Comparison of ENCODE assay signal across 8 cellular contexts in genomic region chr12:103771466-103771865, GRCh38.
DNase-seq lines count a peak whose midpoint lies in the region; ATAC-seq, FAIRE-seq and TF ChIP-seq lines count a peak whose summit lies in the region.

No MANE protein-coding gene starts in this region.

- peak; percentile 79 for TF ChIP-seq RAD21 in HepG2 (CRISPR knock-in tag; IDR thresholded peaks at IDR 0.05)

- no peaks in the 10 kb centered on the region for H3K27me3 Mint-ChIP-seq in Caco-2 (ENCODE audit: insufficient read depth, unreplicated experiment)

- peaks cover 11% of the 10 kb centered on the region for H3K36me3 Mint-ChIP-seq in Caco-2 (ENCODE audit: insufficient read depth, unreplicated experiment)

- no peaks in the 10 kb centered on the region for H3K9me3 Mint-ChIP-seq in Caco-2 (ENCODE audit: unreplicated experiment)

- no peak overlapping the region for H3K27ac ChIP-seq in breast epithelium
- no peak overlapping the region for H3K27ac ChIP-seq in HepG2 (ENCODE audit: extremely low read length, insufficient read depth, low read length)

- peak; percentile 34 for FAIRE-seq in HepG2 (lab: Jason Lieb, UNC)

- peak; percentile 50 to 66 for DNase-seq in Caco-2
- peak; percentile 37 for DNase-seq in HT-29 (ENCODE audit: low spot score)
- no peak for DNase-seq in breast epithelium (ENCODE audit: low spot score in 2 of 2)
- DNase-seq in HepG2 (ENCODE audit: low spot score), result peak; percentile 42
- no peak for DNase-seq in GOT3 (lab: John Stamatoyannopoulos, UW)
- no peak for DNase-seq in activated gamma-delta T cell (lab: John Stamatoyannopoulos, UW)

- no peak overlapping the region for H3K27ac Mint-ChIP-seq in Caco-2 (ENCODE audit: unreplicated experiment)

- ATAC-seq in HepG2 (peak; percentile 92), HG03439 (IDR thresholded peaks at IDR 0.05; ENCODE audit: unreplicated experiment) (no peak), HG03175 (IDR thresholded peaks at IDR 0.05; ENCODE audit: unreplicated experiment) (no peak)

- no peak overlapping the region for H3K4me3 Mint-ChIP-seq in Caco-2 (ENCODE audit: unreplicated experiment)

- H3K9me3 ChIP-seq in Caco-2, result no peaks in the 10 kb centered on the region
- no peaks in the 10 kb centered on the region for H3K9me3 ChIP-seq in breast epithelium
- no peaks in the 10 kb centered on the region for H3K9me3 ChIP-seq in HepG2 (ENCODE audit: low read length)

- intact Hi-C loops in Caco-2 (cut with micrococcal nuclease; ENCODE audit: unreplicated experiment), result loop anchor here (1.0 kb wide), 1 partner anchor 99 kb away; no protein-coding TSS in a partner anchor
- intact Hi-C loops in breast epithelium (cut with DNase I; ENCODE audit: low total_unique reads), result no loop called here
- intact Hi-C loops in HepG2 (cut with micrococcal nuclease; ENCODE audit: unreplicated experiment), result loop anchor here (1.0 to 10.0 kb wide), 2 partner anchors 99 to 163 kb away; partner anchors contain the start of gene HSP90B1

- no peak overlapping the region for H3K4me3 ChIP-seq in Caco-2 (ENCODE audit: low read depth, low read length)
- H3K4me3 ChIP-seq in breast epithelium, result no peak overlapping the region
- no peak overlapping the region for H3K4me3 ChIP-seq in HepG2 (replicated peaks in 1 of 3; ENCODE audit: insufficient read depth in 1 of 3, low read depth in 2 of 3, low read length in 3 of 3)

- BruUV-seq in Caco-2 (replicated peaks; lab: Mats Ljungman, UMichigan), result no TSS peak
- no TSS peak for BruUV-seq in HepG2 (replicated peaks; lab: Mats Ljungman, UMichigan)

- H3K27me3 ChIP-seq in Caco-2 (replicated peaks; ENCODE audit: control insufficient read depth, insufficient read depth, low read length) (no peaks in the 10 kb centered on the region), breast epithelium (no peaks in the 10 kb centered on the region), HepG2 (ENCODE audit: control insufficient read depth in 1 of 2, insufficient read depth in 2 of 2, low read length in 2 of 2) (no peaks in the 10 kb centered on the region)

- no peak overlapping the region for H3K9ac ChIP-seq in HepG2 (ENCODE audit: insufficient read depth, low read depth, low read length)

- CTCF ChIA-PET in Caco-2 (lab: Charles Lee) (interaction anchor here (0.6 to 1.0 kb wide), 4 partner anchors 9 to 159 kb away, joined by 3 to 5 read pairs (median 4); partner anchors contain the start of gene HSP90B1), HepG2 (lab: Yijun Ruan, JAX; ENCODE audit: low intra/inter-chr PET ratio, low total read pairs) (interaction anchor here (1.7 kb wide), 1 partner anchor 99 kb away, joined by 7 read pairs; no protein-coding TSS in a partner anchor)

- H3K36me3 ChIP-seq in Caco-2 (ENCODE audit: control insufficient read depth, insufficient read depth, low read length), result no peaks in the 10 kb centered on the region
- no peaks in the 10 kb centered on the region for H3K36me3 ChIP-seq in breast epithelium
- peaks cover 0 to 6% of the 10 kb centered on the region in 2 experiments; a peak in 2 of 5 replicates for H3K36me3 ChIP-seq in HepG2 (replicated peaks in 1 of 2; ENCODE audit: control insufficient read depth in 1 of 2, insufficient read depth in 2 of 2, low read length in 2 of 2)

- TF ChIP-seq EP300 in HepG2 (IDR thresholded peaks at IDR 0.05; ENCODE audit: low read depth in 2 of 2, low read length in 2 of 2) (no peak), HepG2 (CRISPR knock-in tag; IDR thresholded peaks at IDR 0.05; ENCODE audit: borderline replicate concordance) (no peak)

- TF ChIP-seq POLR2A in breast epithelium (IDR thresholded peaks at IDR 0.05) (no peak), HepG2 (IDR thresholded peaks at IDR 0.05; ENCODE audit: insufficient read depth in 1 of 2, low read depth in 2 of 2, low read length in 2 of 2) (no peak)

- TF ChIP-seq CTCF in Caco-2 (IDR thresholded peaks at IDR 0.05; ENCODE audit: insufficient read depth in 1 of 2, low read depth in 1 of 2, low read length in 1 of 2, severe bottlenecking in 1 of 2, unreplicated experiment in 1 of 2), result peak; percentile 43 to 73
- TF ChIP-seq CTCF in breast epithelium (IDR thresholded peaks at IDR 0.05), result peak in 2 of 3 donors; percentile 18 to 22
- TF ChIP-seq CTCF in HepG2 (CRISPR knock-in tag; IDR thresholded peaks at IDR 0.05), result peak; percentile 79

- H3K4me1 ChIP-seq in Caco-2 (no peaks in the 10 kb centered on the region), breast epithelium (no peaks in the 10 kb centered on the region), HepG2 (ENCODE audit: insufficient read depth, low read length) (peaks cover 9% of the 10 kb centered on the region; the same call in 1 of the 2 replicates)

- 52% methylated on average over 3 of the region's 3 CpGs for WGBS in HepG2 (ENCODE audit: low lambda C conversion rate)

- no peak overlapping the region for H3K4me2 ChIP-seq in HepG2 (ENCODE audit: low read depth, low read length)

- POLR2A ChIA-PET in Caco-2 (lab: Charles Lee), result no interaction called here
- POLR2A ChIA-PET in HepG2 (lab: Yijun Ruan, JAX), result no interaction called here

- H2AFZ ChIP-seq in HepG2 (ENCODE audit: low read length), result no peak overlapping the region

- H3K79me2 ChIP-seq in HepG2 (ENCODE audit: insufficient read depth, low read length), result no peaks in the 10 kb centered on the region

- H4K20me1 ChIP-seq in HepG2 (ENCODE audit: insufficient read depth, low read length), result no peaks in the 10 kb centered on the region

- peaks cover 7% of the 10 kb centered on the region for H3K4me1 Mint-ChIP-seq in Caco-2 (ENCODE audit: low read depth, unreplicated experiment)

- in situ Hi-C loops in HepG2 (cut with HindIII; ENCODE audit: extremely low pct_ligation_motif_present, low pct_unique_long_range_greater_than_20kb), result loop anchor here (10.0 kb wide), 1 partner anchor 93 kb away; no protein-coding TSS in a partner anchor

TF ChIP-seq in HepG2, 621 proteins besides CTCF, POLR2A, EP300 and RAD21:
- TF ChIP-seq ZC3H13 (CRISPR knock-in tag; IDR thresholded peaks at IDR 0.05), result no peak
- peak; percentile 68 for TF ChIP-seq SMC3 (IDR thresholded peaks at IDR 0.05; ENCODE audit: low read length)
- TF ChIP-seq SALL1 (CRISPR knock-in tag; IDR thresholded peaks at IDR 0.05), result 0 out of 2 replicates have a peak, but pooled peaks have one; percentile 23
- TF ChIP-seq ZBTB1 (CRISPR knock-in tag; IDR thresholded peaks at IDR 0.05; ENCODE audit: borderline replicate concordance), result no peak
- no peak for TF ChIP-seq RARA (CRISPR knock-in tag; IDR thresholded peaks at IDR 0.05)
- TF ChIP-seq STAG1 (CRISPR knock-in tag; IDR thresholded peaks at IDR 0.05), result peak; percentile 88
- no peak for TF ChIP-seq HINFP (CRISPR knock-in tag; IDR thresholded peaks at IDR 0.05; ENCODE audit: low read depth)
- TF ChIP-seq KDM1A (CRISPR knock-in tag; IDR thresholded peaks at IDR 0.05), result no peak
- no peak for TF ChIP-seq ZNF510 (CRISPR knock-in tag; IDR thresholded peaks at IDR 0.05; ENCODE audit: low read depth)
- TF ChIP-seq SOX6 (IDR thresholded peaks at IDR 0.05), result no peak
- TF ChIP-seq SOX6 (CRISPR knock-in tag; IDR thresholded peaks at IDR 0.05), result no peak
- no peak for TF ChIP-seq ATF4 (CRISPR knock-in tag; IDR thresholded peaks at IDR 0.05)

Comparison
In these comparisons a context has a peak if more than half of its experiments do, and no peak if none do; other contexts are left out.
1. DNase-seq: peak in Caco-2 (2 of 2), HT-29 (single experiment) and HepG2 (single experiment); none in breast epithelium (0 of 2), GOT3 (single experiment) and activated gamma-delta T cell (single experiment).
2. CTCF ChIP-seq: peak in every context shown above with its lines; median percentile 79 in HepG2; 58 in Caco-2; 20 in breast epithelium.